In genomic region chr14:90624228-90624627, GRCh38 we compare ENCODE assay signal across 8 cellular contexts.
A peak's percentile ranks its signal among the peaks of the same experiment; 100 is the strongest.
DNase-seq lines count a peak whose midpoint lies in the region; ATAC-seq and TF ChIP-seq lines count a peak whose summit lies in the region.
"Had no signal": no experiment of that assay in that cellular context is flagged by ENCODE, and none has a peak within 500 bp of the region (broad histone marks: within the 10 kb centered on the region; RNA-seq: fewer than 3 reads in every experiment).

No MANE protein-coding gene starts in this region.

- H3K56ac ChIP-seq in IMR-90 (ENCODE audit: extremely low read depth, insufficient read depth, low read length), result no peak overlapping the region
- no peak overlapping the region for H3K56ac ChIP-seq in mesendoderm (ENCODE audit: low read length)

- H3K27me3 ChIP-seq in IMR-90 (ENCODE audit: control insufficient read depth, insufficient read depth, low read length), result no peaks in the 10 kb centered on the region
- no peaks in the 10 kb centered on the region for H3K27me3 ChIP-seq in thyroid gland
- H3K27me3 ChIP-seq in mesendoderm (ENCODE audit: insufficient read depth, low read length, poor library complexity), result no peaks in the 10 kb centered on the region

- H4K8ac ChIP-seq in IMR-90 (ENCODE audit: low read depth in 2 of 2, low read length in 2 of 2) (no peak overlapping the region), mesendoderm (ENCODE audit: low read depth, low read length) (no peak overlapping the region)

- no peaks in the 10 kb centered on the region for H3K9me3 Mint-ChIP-seq in stimulated activated naive CD8-positive, alpha-beta T cell treated with anti-CD3 and anti-CD28 coated beads, Interleukin-15, amount 100 ng/mL, for 72 hours

- H3K27ac ChIP-seq in IMR-90 (ENCODE audit: insufficient read depth, low read length), result no peak overlapping the region
- H3K27ac ChIP-seq in thyroid gland, result peak overlapping the region in 2 of 3 donors; percentile 21 to 28
- no peak overlapping the region for H3K27ac ChIP-seq in mesendoderm (ENCODE audit: low read depth, low read length)

- no peak overlapping the region for H2AFZ ChIP-seq in IMR-90 (replicated peaks; ENCODE audit: low read length, poor library complexity)

- no peaks in the 10 kb centered on the region for H3K79me2 ChIP-seq in mesendoderm (ENCODE audit: control insufficient read depth, insufficient read depth, low read length)

- H3K14ac ChIP-seq in IMR-90 (replicated peaks; ENCODE audit: low read depth, low read length), result no peak overlapping the region

- H3K9me3 ChIP-seq in IMR-90 (ENCODE audit: control insufficient read depth, insufficient read depth, low read length) (no peaks in the 10 kb centered on the region), thyroid gland (no peaks in the 10 kb centered on the region)

- no TSS peak for BruUV-seq in IMR-90 (replicated peaks; lab: Mats Ljungman, UMichigan)

- no peak overlapping the region for H3K18ac ChIP-seq in IMR-90 (ENCODE audit: low read depth, low read length)
- no peak overlapping the region for H3K18ac ChIP-seq in mesendoderm (ENCODE audit: low read length)

- no CpG with 5 or more reads among the region's 8 CpGs for WGBS in IMR-90 (ENCODE audit: extremely low coverage in 2 of 2, insufficient read length in 1 of 2), 2 experiments
- WGBS in thyroid gland, 2 donors, result 38 to 40% methylated on average over 8 of the region's 8 CpGs
- no CpG with 5 or more reads among the region's 8 CpGs for WGBS in mesendoderm (ENCODE audit: extremely low coverage, insufficient coverage, low lambda C conversion rate)

- H2BK120ac ChIP-seq in IMR-90 (ENCODE audit: low read depth, low read length) (no peak overlapping the region), mesendoderm (ENCODE audit: low read depth, low read length) (no peak overlapping the region)

- ATAC-seq in IMR-90 (ENCODE audit: low read depth) (peak; percentile 55; the same call in 1 of the 2 replicates), GM21717 (IDR thresholded peaks at IDR 0.05; ENCODE audit: unreplicated experiment) (no peak)
- ATAC-seq in stimulated activated naive CD8-positive, alpha-beta T cell treated with anti-CD3 and anti-CD28 coated beads, Interleukin-15, amount 100 ng/mL, for 72 hours, result no peak

- H3K36me3 ChIP-seq in IMR-90 (ENCODE audit: control insufficient read depth, insufficient read depth, low read length) (no peaks in the 10 kb centered on the region), thyroid gland (no peaks in the 10 kb centered on the region), mesendoderm (ENCODE audit: control insufficient read depth, insufficient read depth, low read length) (no peaks in the 10 kb centered on the region)

- POLR2A ChIA-PET in IMR-90 (lab: Charles Lee; ENCODE audit: unreplicated experiment), result no interaction called here

- H2BK5ac ChIP-seq in IMR-90 (ENCODE audit: low read depth, low read length, poor library complexity, severe bottlenecking), result no peak overlapping the region
- no peak overlapping the region for H2BK5ac ChIP-seq in mesendoderm (ENCODE audit: low read length)

- no peak for TF ChIP-seq RAD21 in IMR-90 (IDR thresholded peaks at IDR 0.05; ENCODE audit: low read length)

- H4K20me1 ChIP-seq in IMR-90 (ENCODE audit: insufficient read depth, low read length), result no peaks in the 10 kb centered on the region

- H3K4me3 ChIP-seq in IMR-90 (ENCODE audit: insufficient read depth, low read depth, low read length) (no peak overlapping the region), astrocyte of the spinal cord (ENCODE audit: low read depth, low read length) (no peak overlapping the region), thyroid gland (replicated peaks in 1 of 3) (no peak overlapping the region), mesendoderm (ENCODE audit: low read length) (no peak overlapping the region)

- H3K4ac ChIP-seq in IMR-90 (ENCODE audit: low read depth, low read length) (no peak overlapping the region), mesendoderm (ENCODE audit: low read depth, low read length) (no peak overlapping the region)

- peaks cover 11% of the 10 kb centered on the region; the same call in 1 of the 2 replicates for H3K9me1 ChIP-seq in IMR-90 (ENCODE audit: insufficient read depth, low read length)

- no peak overlapping the region for H2BK15ac ChIP-seq in IMR-90 (ENCODE audit: low read depth, low read length)
- H2BK15ac ChIP-seq in mesendoderm (replicated peaks; ENCODE audit: low read depth), result no peak overlapping the region

- TF ChIP-seq CTCF in IMR-90 (conservative IDR thresholded peaks at IDR 0.05; ENCODE audit: low read depth, low read length) (no peak), astrocyte of the spinal cord (IDR thresholded peaks at IDR 0.05; ENCODE audit: low read depth, low read length) (no peak), thyroid gland (IDR thresholded peaks at IDR 0.05) (no peak)

- H3K4me3 Mint-ChIP-seq in stimulated activated naive CD8-positive, alpha-beta T cell treated with anti-CD3 and anti-CD28 coated beads, Interleukin-15, amount 100 ng/mL, for 72 hours, result no peak overlapping the region

- H3K23ac ChIP-seq in IMR-90 (ENCODE audit: low read depth, low read length), result no peak overlapping the region
- H3K23ac ChIP-seq in mesendoderm (ENCODE audit: low read length), result no peak overlapping the region

- CTCF ChIA-PET in IMR-90 (lab: Yijun Ruan, JAX), result no interaction called here

- H3K9ac ChIP-seq in IMR-90 (ENCODE audit: low read depth, low read length) (no peak overlapping the region), mesendoderm (ENCODE audit: low read length) (no peak overlapping the region)

- in situ Hi-C loops in IMR-90 (cut with MboI; ENCODE audit: low sequenced_read_pairs) (no loop called here), astrocyte of the spinal cord (cut with HindIII; ENCODE audit: low sequenced_read_pairs) (no loop called here)

- no peak overlapping the region for H2AK9ac ChIP-seq in IMR-90 (replicated peaks; ENCODE audit: low read depth, low read length, poor library complexity)

- TF ChIP-seq POLR2A in IMR-90 (IDR thresholded peaks at IDR 0.05; ENCODE audit: low read depth, low read length), result no peak
- peak in 1 of 2 donors; percentile 1 for TF ChIP-seq POLR2A in thyroid gland (IDR thresholded peaks at IDR 0.05)

- H3K4me1 ChIP-seq in IMR-90 (ENCODE audit: control insufficient read depth, insufficient read depth, low read length) (peaks cover 10% of the 10 kb centered on the region), thyroid gland (peaks cover 29 to 43% of the 10 kb centered on the region in 2 donors), mesendoderm (ENCODE audit: control insufficient read depth, low read depth, low read length) (no peaks in the 10 kb centered on the region)

- peak; percentile 62 for DNase-seq in IMR-90
- peak; percentile 28 for DNase-seq in astrocyte of the spinal cord (ENCODE audit: low read depth, low spot score)
- peak; percentile 55 for DNase-seq in iris pigment epithelial cell (ENCODE audit: low read depth)
- peak; percentile 55 to 61 for DNase-seq in thyroid gland
- DNase-seq in mesendoderm, result no peak
- no peak for DNase-seq in stimulated activated naive CD8-positive, alpha-beta T cell treated with anti-CD3 and anti-CD28 coated beads, Interleukin-15, amount 100 ng/mL, for 72 hours
- DNase-seq: midbrain had no signal

- intact Hi-C loops in IMR-90 (cut with micrococcal nuclease), result no loop called here
- intact Hi-C loops in thyroid gland (cut with DNase I), result no loop called here

- dilution Hi-C loops in IMR-90 (cut with HindIII; ENCODE audit: low sequenced_read_pairs, unreplicated experiment), result no loop called here

- H3K4me1 Mint-ChIP-seq in stimulated activated naive CD8-positive, alpha-beta T cell treated with anti-CD3 and anti-CD28 coated beads, Interleukin-15, amount 100 ng/mL, for 72 hours, result no peaks in the 10 kb centered on the region

- H4K5ac ChIP-seq in IMR-90 (ENCODE audit: low read depth, low read length), result no peak overlapping the region
- H4K5ac ChIP-seq in mesendoderm (ENCODE audit: low read length), result no peak overlapping the region

- no peaks in the 10 kb centered on the region for H3K27me3 Mint-ChIP-seq in stimulated activated naive CD8-positive, alpha-beta T cell treated with anti-CD3 and anti-CD28 coated beads, Interleukin-15, amount 100 ng/mL, for 72 hours

- 0 out of 4 replicates have a peak, but pooled peaks cover 0 to 2% of the 10 kb centered on the region in 2 experiments for H3K79me1 ChIP-seq in IMR-90 (ENCODE audit: low read depth in 1 of 2, low read length in 2 of 2)
- no peaks in the 10 kb centered on the region for H3K79me1 ChIP-seq in mesendoderm (ENCODE audit: low read length)

- H2AK5ac ChIP-seq in IMR-90 (ENCODE audit: low read depth, low read length) (no peak overlapping the region), mesendoderm (ENCODE audit: low read length) (no peak overlapping the region)

- no peak overlapping the region for H3K4me2 ChIP-seq in IMR-90 (ENCODE audit: low read depth, low read length)
- H3K4me2 ChIP-seq in mesendoderm (ENCODE audit: low read length), result no peak overlapping the region

- H2BK20ac ChIP-seq in IMR-90 (ENCODE audit: low read depth, low read length), result no peak overlapping the region

- H4K91ac ChIP-seq in IMR-90 (ENCODE audit: insufficient read depth, low read depth, low read length), result no peak overlapping the region

- H3K27ac Mint-ChIP-seq in stimulated activated naive CD8-positive, alpha-beta T cell treated with anti-CD3 and anti-CD28 coated beads, Interleukin-15, amount 100 ng/mL, for 72 hours, result no peak overlapping the region

TF ChIP-seq in IMR-90, 13 proteins besides CTCF, POLR2A, EP300 and RAD21:
- TF ChIP-seq BHLHE40 (IDR thresholded peaks at IDR 0.05; ENCODE audit: low read depth, low read length) (0 out of 2 replicates have a peak, but pooled peaks have one; percentile 47), RFX5 (IDR thresholded peaks at IDR 0.05; ENCODE audit: low read depth, low read length) (no peak)

Comparison
In these comparisons a context has a peak if more than half of its experiments do, and no peak if none do; other contexts are left out.
1. DNase-seq: peak in IMR-90 (single experiment), astrocyte of the spinal cord (single experiment), iris pigment epithelial cell (single experiment) and thyroid gland (2 of 2); none in mesendoderm (single experiment) and stimulated activated naive CD8-positive, alpha-beta T cell treated with anti-CD3 and anti-CD28 coated beads, Interleukin-15, amount 100 ng/mL, for 72 hours (0 of 2).
2. H3K27ac ChIP-seq: peak in thyroid gland (2 of 3); none in IMR-90 (single experiment) and mesendoderm (single experiment).